Comparison of ENCODE assay signal across 14 cellular contexts in genomic region chr6:21767891-21768659, GRCh38.
DNase-seq lines count a peak whose midpoint lies in the region; ATAC-seq lines count a peak whose summit lies in the region.
"Had no signal": no experiment of that assay in that cellular context is flagged by ENCODE, and none has a peak within 500 bp of the region (broad histone marks: within the 10 kb centered on the region; RNA-seq: fewer than 3 reads in every experiment).

No MANE protein-coding gene starts in this region.

- ATAC-seq in GM19023 (IDR thresholded peaks at IDR 0.05; ENCODE audit: unreplicated experiment) (no peak), HG02763 (IDR thresholded peaks at IDR 0.05; ENCODE audit: unreplicated experiment) (no peak)
- ATAC-seq: T-cell had no signal

- peak; percentile 24 for DNase-seq in Daoy (ENCODE audit: low read depth)
- DNase-seq in NCI-H226: peak; percentile 54
- DNase-seq in dedifferentiated amniotic fluid mesenchymal stem cell (ENCODE audit: extremely low spot score): peak; percentile 80
- DNase-seq in myocyte (ENCODE audit: low read depth): peak; percentile 26
- no peak for DNase-seq in NCI-H524 (lab: John Stamatoyannopoulos, UW)
- DNase-seq in HPDE6-E6E7 (ENCODE audit: extremely low spot score): no peak
- DNase-seq: activated CD4-positive, alpha-beta T cell treated with anti-CD3 and anti-CD28 coated beads, Interleukin-2, amount 10 ng/mL, durations not matched to agents 7 days and 5 days; glutamatergic neuron; NCI-H146; stimulated activated CD4-positive, alpha-beta T cell treated with anti-CD3 and anti-CD28 coated beads, Interleukin-2, amount 100 ng/mL, for 24 hours; stimulated activated naive CD4-positive, alpha-beta T cell; T-cell had no signal

Comparison
In these comparisons a context has a peak if more than half of its experiments do, and no peak if none do; other contexts are left out.
1. DNase-seq: peak in Daoy (single experiment), NCI-H226 (single experiment), dedifferentiated amniotic fluid mesenchymal stem cell (single experiment) and myocyte (single experiment); none in NCI-H524 (0 of 2) and HPDE6-E6E7 (single experiment).